8 cellular contexts compared by ENCODE assay signal in genomic region chr6:113879186-113880096, GRCh38. TPM values are rescaled to one million over a fixed set of nuclear protein-coding genes. Genes with fewer than 3 reads are reported as not detected.
DNase-seq lines count a peak whose midpoint lies in the region; ATAC-seq and TF ChIP-seq lines count a peak whose summit lies in the region.

No MANE protein-coding gene starts in this region.

- TF ChIP-seq CTCF in CD8-positive, alpha-beta T cell (IDR thresholded peaks at IDR 0.05) = peak; percentile 51

- H3K27me3 Mint-ChIP-seq in CD8-positive, alpha-beta T cell (ENCODE audit: low read depth) = peaks cover 20% of the 10 kb centered on the region
- peaks cover 24% of the 10 kb centered on the region for H3K27me3 Mint-ChIP-seq in activated CD4-positive, alpha-beta T cell treated with anti-CD3 and anti-CD28 coated beads, Interleukin-2, amount 10 ng/mL, durations not matched to agents 7 days and 5 days

- no peaks in the 10 kb centered on the region for H3K79me1 ChIP-seq in neuronal stem cell (ENCODE audit: low read depth, low read length)

- H3K4me1 Mint-ChIP-seq in CD8-positive, alpha-beta T cell (ENCODE audit: low read depth) = no peaks in the 10 kb centered on the region
- H3K4me1 Mint-ChIP-seq in activated CD4-positive, alpha-beta T cell treated with anti-CD3 and anti-CD28 coated beads, Interleukin-2, amount 10 ng/mL, durations not matched to agents 7 days and 5 days = no peaks in the 10 kb centered on the region

- no peak overlapping the region for H3K27ac ChIP-seq in CD8-positive, alpha-beta T cell (ENCODE audit: low read depth, low read length)
- H3K27ac ChIP-seq in neuronal stem cell (replicated peaks; ENCODE audit: low read length) = no peak overlapping the region

- H3K9me3 ChIP-seq in CD8-positive, alpha-beta T cell (ENCODE audit: low read length) = no peaks in the 10 kb centered on the region
- peaks cover 2 to 13% of the 10 kb centered on the region in 2 donors for H3K9me3 ChIP-seq in neuronal stem cell (replicated peaks in 1 of 2; ENCODE audit: control insufficient read depth in 2 of 2, insufficient read depth in 1 of 2, low read depth in 1 of 2, low read length in 2 of 2)

- H3K14ac ChIP-seq in neuronal stem cell (ENCODE audit: low read length) = no peak overlapping the region

- H3K4ac ChIP-seq in neuronal stem cell (ENCODE audit: low read length) = no peak overlapping the region

- intact Hi-C loops in CD8-positive, alpha-beta T cell (cut with DNase I, micrococcal nuclease) = no loop called here

- H3K9ac ChIP-seq in neuronal stem cell (ENCODE audit: low read depth, low read length, poor library complexity) = no peak overlapping the region

- POLR2A ChIA-PET in CD8-positive, alpha-beta T cell (lab: Charles Lee) = no interaction called here
- POLR2A ChIA-PET in activated CD4-positive, alpha-beta T cell treated with anti-CD3 and anti-CD28 coated beads, Interleukin-2, amount 10 ng/mL, durations not matched to agents 7 days and 5 days (lab: Charles Lee) = no interaction called here

- no peaks in the 10 kb centered on the region for H3K9me3 Mint-ChIP-seq in CD8-positive, alpha-beta T cell
- no peaks in the 10 kb centered on the region for H3K9me3 Mint-ChIP-seq in activated CD4-positive, alpha-beta T cell treated with anti-CD3 and anti-CD28 coated beads, Interleukin-2, amount 10 ng/mL, durations not matched to agents 7 days and 5 days

- no peaks in the 10 kb centered on the region for H3K4me1 ChIP-seq in CD8-positive, alpha-beta T cell (ENCODE audit: insufficient read depth, low read length)
- H3K4me1 ChIP-seq in neuronal stem cell (ENCODE audit: control insufficient read depth in 2 of 2, insufficient read depth in 1 of 2, low read depth in 1 of 2, low read length in 2 of 2) = peaks cover 2 to 11% of the 10 kb centered on the region in 2 donors

- H2AFZ ChIP-seq in neuronal stem cell (ENCODE audit: low read length) = peak overlapping the region; percentile 74

- no peak overlapping the region for H2BK15ac ChIP-seq in neuronal stem cell (ENCODE audit: low read length)

- no CpG with 5 or more reads among the region's 6 CpGs for WGBS in neuronal stem cell (ENCODE audit: extremely low coverage in 2 of 2, insufficient read length in 2 of 2, insufficient replicate concordance in 1 of 2), 2 donors

- no peak overlapping the region for H3K23ac ChIP-seq in neuronal stem cell (ENCODE audit: low read depth, low read length, poor library complexity)

- H3K36me3 ChIP-seq in CD8-positive, alpha-beta T cell (ENCODE audit: insufficient read depth, low read length) = no peaks in the 10 kb centered on the region
- no peaks in the 10 kb centered on the region for H3K36me3 ChIP-seq in neuronal stem cell (replicated peaks in 1 of 2; ENCODE audit: control insufficient read depth in 2 of 2, insufficient read depth in 2 of 2, low read length in 2 of 2)

- H4K8ac ChIP-seq in neuronal stem cell (ENCODE audit: low read depth, low read length) = no peak overlapping the region

- no peak overlapping the region for H2BK12ac ChIP-seq in neuronal stem cell (ENCODE audit: low read length)

- no peak overlapping the region for H2BK5ac ChIP-seq in neuronal stem cell (ENCODE audit: low read length)

- H3K4me2 ChIP-seq in neuronal stem cell (ENCODE audit: insufficient read depth, low read length, poor library complexity, severe bottlenecking) = no peak overlapping the region

- no peak overlapping the region for H2AK5ac ChIP-seq in neuronal stem cell (ENCODE audit: low read depth, low read length)

- H2BK120ac ChIP-seq in neuronal stem cell (ENCODE audit: low read depth, low read length) = no peak overlapping the region

- H3K36me3 Mint-ChIP-seq in CD8-positive, alpha-beta T cell = no peaks in the 10 kb centered on the region
- H3K36me3 Mint-ChIP-seq in activated CD4-positive, alpha-beta T cell treated with anti-CD3 and anti-CD28 coated beads, Interleukin-2, amount 10 ng/mL, durations not matched to agents 7 days and 5 days (ENCODE audit: low read depth) = no peaks in the 10 kb centered on the region

- no peaks in the 10 kb centered on the region for H3K27me3 ChIP-seq in CD8-positive, alpha-beta T cell (ENCODE audit: insufficient read depth, low read length)
- H3K27me3 ChIP-seq in neuronal stem cell (ENCODE audit: control insufficient read depth in 3 of 3, insufficient read depth in 3 of 3, low read depth in 1 of 3, low read length in 3 of 3) = no peaks in the 10 kb centered on the region

- DNase-seq in CD8-positive, alpha-beta T cell = no peak
- DNase-seq in NCI-H1694 (lab: John Stamatoyannopoulos, UW) (peak; percentile 63), T1000 (lab: John Stamatoyannopoulos, UW) (peak; percentile 6), fibroblast of the conjunctiva (ENCODE audit: low read depth) (peak; percentile 69), neuronal stem cell (ENCODE audit: low spot score) (peak; percentile 31)
- DNase-seq in activated CD4-positive, alpha-beta T cell treated with anti-CD3 and anti-CD28 coated beads, Interleukin-2, amount 10 ng/mL, durations not matched to agents 7 days and 5 days = no peak

- no peak overlapping the region for H3K4me3 ChIP-seq in CD8-positive, alpha-beta T cell (ENCODE audit: low read depth, low read length)
- H3K4me3 ChIP-seq in neuronal stem cell (ENCODE audit: low read length in 2 of 2) = no peak overlapping the region

- ATAC-seq in CD8-positive, alpha-beta T cell = peak; percentile 58
- ATAC-seq in GM18907 (IDR thresholded peaks at IDR 0.05; ENCODE audit: unreplicated experiment) = peak; percentile 100
- peak; percentile 99 for ATAC-seq in HG03039 (IDR thresholded peaks at IDR 0.05; ENCODE audit: unreplicated experiment)

- no peak overlapping the region for H3K4me3 Mint-ChIP-seq in CD8-positive, alpha-beta T cell
- no peak overlapping the region for H3K4me3 Mint-ChIP-seq in activated CD4-positive, alpha-beta T cell treated with anti-CD3 and anti-CD28 coated beads, Interleukin-2, amount 10 ng/mL, durations not matched to agents 7 days and 5 days

- CTCF ChIA-PET in CD8-positive, alpha-beta T cell (lab: Charles Lee) = interaction anchor here (1.5 kb wide), 1 partner anchor 12 kb away, joined by 5 read pairs; no protein-coding TSS in a partner anchor
- CTCF ChIA-PET in activated CD4-positive, alpha-beta T cell treated with anti-CD3 and anti-CD28 coated beads, Interleukin-2, amount 10 ng/mL, durations not matched to agents 7 days and 5 days (lab: Charles Lee) = no interaction called here

- no peak overlapping the region for H4K91ac ChIP-seq in neuronal stem cell (ENCODE audit: low read depth, low read length, poor library complexity)

- no peak overlapping the region for H3K27ac Mint-ChIP-seq in CD8-positive, alpha-beta T cell
- no peak overlapping the region for H3K27ac Mint-ChIP-seq in activated CD4-positive, alpha-beta T cell treated with anti-CD3 and anti-CD28 coated beads, Interleukin-2, amount 10 ng/mL, durations not matched to agents 7 days and 5 days

- H3K18ac ChIP-seq in neuronal stem cell (ENCODE audit: low read length) = no peak overlapping the region

RNA-seq across cellular contexts. Expression of gene MARCKS, which starts 22.3 kb away (rescaled TPM):
- under 1 TPM; 0.35 to 0.50 TPM for total RNA-seq in CD8-positive, alpha-beta T cell
- 125 TPM for polyA plus RNA-seq in neuronal stem cell (2013, experiment 1 of 2)
- polyA plus RNA-seq in neuronal stem cell (2013, experiment 2 of 2) = 129 TPM
- total RNA-seq in activated CD4-positive, alpha-beta T cell treated with anti-CD3 and anti-CD28 coated beads, Interleukin-2, amount 10 ng/mL, durations not matched to agents 7 days and 5 days = under 1 TPM in 1 of 2 experiments, not detected in 1; 0.04 TPM

Comparison
In these comparisons a context has a peak if more than half of its experiments do, and no peak if none do; other contexts are left out.
1. DNase-seq: peak in NCI-H1694 (single experiment), T1000 (single experiment), fibroblast of the conjunctiva (single experiment) and neuronal stem cell (single experiment); none in CD8-positive, alpha-beta T cell (0 of 7) and activated CD4-positive, alpha-beta T cell treated with anti-CD3 and anti-CD28 coated beads, Interleukin-2, amount 10 ng/mL, durations not matched to agents 7 days and 5 days (single experiment).
2. Peak in every context shown above with its lines, with median percentiles within 50 percentile points of each other: ATAC-seq.